9 cellular contexts compared by ENCODE assay signal in genomic region chr3:49166752-49167556, GRCh38. TPM values are rescaled to one million over a fixed set of nuclear protein-coding genes. Genes with fewer than 3 reads are reported as not detected.
DNase-seq lines count a peak whose midpoint lies in the region; ATAC-seq and TF ChIP-seq lines count a peak whose summit lies in the region.
"Had no signal": no experiment of that assay in that cellular context is flagged by ENCODE, and none has a peak within 500 bp of the region (broad histone marks: within the 10 kb centered on the region; RNA-seq: fewer than 3 reads in every experiment).

No MANE protein-coding gene starts in this region.

- peaks cover 5% of the 10 kb centered on the region for H3K36me3 ChIP-seq in ES-I3 (ENCODE audit: insufficient read depth, low read length)
- H3K36me3 ChIP-seq in RWPE2 (ENCODE audit: low read depth), result peaks cover 20% of the 10 kb centered on the region
- peaks cover 15 to 29% (median 17%) of the 10 kb centered on the region in 3 donors for H3K36me3 ChIP-seq in esophagus squamous epithelium
- peaks cover 16 to 17% of the 10 kb centered on the region in 2 experiments for H3K36me3 ChIP-seq in trophoblast cell (ENCODE audit: control insufficient read depth in 1 of 2, insufficient read depth in 2 of 2, low read length in 2 of 2)

- 60 to 100% methylated on average over 1 to 4 of the region's 6 CpGs for WGBS in esophagus squamous epithelium, 2 donors
- no CpG with 5 or more reads among the region's 6 CpGs for WGBS in trophoblast cell (ENCODE audit: extremely low coverage, insufficient coverage, insufficient read length)

- H4K8ac ChIP-seq in trophoblast cell (ENCODE audit: low read depth, low read length), result peak overlapping the region; percentile 92

- peak overlapping the region; percentile 81 for H4K91ac ChIP-seq in trophoblast cell (ENCODE audit: low read depth, low read length)

- H3K79me2 ChIP-seq in trophoblast cell (ENCODE audit: control insufficient read depth, insufficient read depth, low read length, poor library complexity), result peaks cover 8% of the 10 kb centered on the region

- H3K23ac ChIP-seq in trophoblast cell (ENCODE audit: low read length), result no peak overlapping the region

- peaks cover 16% of the 10 kb centered on the region for H3K79me1 ChIP-seq in trophoblast cell (ENCODE audit: low read length)

- no peak for TF ChIP-seq POLR2A in esophagus squamous epithelium (IDR thresholded peaks at IDR 0.05)

- H3K4me1 ChIP-seq in ES-I3 (ENCODE audit: insufficient read depth, low read length) (peaks cover 8% of the 10 kb centered on the region), RWPE2 (ENCODE audit: insufficient read depth, poor library complexity, severe bottlenecking) (peaks cover 7% of the 10 kb centered on the region), esophagus squamous epithelium (peaks cover 25 to 51% (median 25%) of the 10 kb centered on the region in 3 donors), trophoblast cell (ENCODE audit: control insufficient read depth in 1 of 2, insufficient read depth in 2 of 2, low read length in 2 of 2) (peaks cover 7 to 14% of the 10 kb centered on the region in 2 experiments)

- H2BK5ac ChIP-seq in trophoblast cell (ENCODE audit: low read depth, low read length, poor library complexity), result no peak overlapping the region

- peak overlapping the region; percentile 80 for H4K12ac ChIP-seq in trophoblast cell (ENCODE audit: low read depth, low read length)

- H3K4me3 ChIP-seq in RWPE2 (ENCODE audit: severe bottlenecking), result peak overlapping the region; percentile 63
- peak overlapping the region in 3 of 4 donors; percentile 80 to 96 (median 84) for H3K4me3 ChIP-seq in esophagus squamous epithelium
- H3K4me3 ChIP-seq in trophoblast cell (ENCODE audit: low read depth, low read length), result no peak overlapping the region

- ATAC-seq in RWPE2 (ENCODE audit: low read depth), result no peak
- no peak for ATAC-seq in GM19328 (IDR thresholded peaks at IDR 0.05; ENCODE audit: unreplicated experiment)

- H3K4me2 ChIP-seq in trophoblast cell (ENCODE audit: low read length), result peak overlapping the region; percentile 72

- peak overlapping the region; percentile 60 for H2AFZ ChIP-seq in trophoblast cell (ENCODE audit: insufficient read depth, low read length, poor library complexity)

- no peak overlapping the region for H2BK12ac ChIP-seq in trophoblast cell (ENCODE audit: low read length)

- H3K9me3 ChIP-seq in ES-I3 (ENCODE audit: control insufficient read depth, insufficient read depth, low read length) (no peaks in the 10 kb centered on the region), RWPE2 (ENCODE audit: severe bottlenecking) (no peaks in the 10 kb centered on the region), esophagus squamous epithelium (no peaks in the 10 kb centered on the region), trophoblast cell (ENCODE audit: insufficient read depth, low read depth, low read length) (peaks cover 8% of the 10 kb centered on the region)

- no peaks in the 10 kb centered on the region for H3K27me3 ChIP-seq in RWPE2 (ENCODE audit: insufficient read depth, poor library complexity, severe bottlenecking)
- H3K27me3 ChIP-seq in esophagus squamous epithelium, result no peaks in the 10 kb centered on the region
- no peaks in the 10 kb centered on the region for H3K27me3 ChIP-seq in trophoblast cell (ENCODE audit: insufficient read depth, low read length)

- intact Hi-C loops in esophagus squamous epithelium (cut with DNase I), result loop anchor here (10.0 kb wide), 1 partner anchor 278 kb away; no protein-coding TSS in a partner anchor

- TF ChIP-seq CTCF in RWPE2 (IDR thresholded peaks at IDR 0.05; ENCODE audit: poor library complexity, severe bottlenecking) (no peak), esophagus squamous epithelium (IDR thresholded peaks at IDR 0.05) (no peak), GM10266 (IDR thresholded peaks at IDR 0.05; ENCODE audit: control insufficient read depth, insufficient read depth, low read depth, missing control alignments) (no peak)

- peak overlapping the region; percentile 78; the same call in 1 of the 2 replicates for H3K9ac ChIP-seq in ES-I3 (ENCODE audit: low read depth, low read length)
- H3K9ac ChIP-seq in trophoblast cell (ENCODE audit: low read length), result no peak overlapping the region

- H3K14ac ChIP-seq in trophoblast cell (ENCODE audit: low read length), result no peak overlapping the region

- peak overlapping the region; percentile 13 for H3K4ac ChIP-seq in trophoblast cell (ENCODE audit: low read depth, low read length)

- H3K18ac ChIP-seq in trophoblast cell (ENCODE audit: low read length), result no peak overlapping the region

- peak overlapping the region; percentile 61 for H3K27ac ChIP-seq in RWPE2 (ENCODE audit: poor library complexity, severe bottlenecking)
- H3K27ac ChIP-seq in esophagus squamous epithelium, result peak overlapping the region; percentile 86 to 96 (median 94)
- H3K27ac ChIP-seq in trophoblast cell (ENCODE audit: low read depth, low read length), result no peak overlapping the region

- no peak for DNase-seq in RWPE2 (ENCODE audit: low spot score)
- no peak for DNase-seq in esophagus squamous epithelium (lab: John Stamatoyannopoulos, UW)
- DNase-seq in trophoblast cell, result no peak
- DNase-seq in KG1 (lab: John Stamatoyannopoulos, UW), result no peak
- no peak for DNase-seq in GM10266 (ENCODE audit: extremely low spot score)
- no peak for DNase-seq in SKM-1 treated with dmso at 0.1 percent for 144 hours (lab: John Stamatoyannopoulos, UW; ENCODE audit: unreplicated experiment)
- DNase-seq: NCI-H2081 treated with DMSO at 0.1 percent for 48 hours had no signal

- no peak overlapping the region for H2AK5ac ChIP-seq in trophoblast cell (ENCODE audit: low read length)

- no peak overlapping the region for H2BK120ac ChIP-seq in trophoblast cell (ENCODE audit: insufficient read depth, low read length, poor library complexity)

RNA-seq across cellular contexts. Expression of gene CCDC71, which starts 0.8 kb away (rescaled TPM):
- total RNA-seq in esophagus squamous epithelium, result 10 to 100 TPM; 17.0 to 31.1 (median 23.1) TPM
- polyA plus RNA-seq in trophoblast cell (2013), result 13.2 and 13.6 TPM in 2 replicates

RNA-seq across cellular contexts. Expression of gene KLHDC8B, which starts 4.4 kb away (rescaled TPM):
- 10 to 100 TPM; 18.0 to 58.6 (median 46.3) TPM for total RNA-seq in esophagus squamous epithelium
- 15.6 and 16.2 TPM in 2 replicates for polyA plus RNA-seq in trophoblast cell (2013)

RNA-seq across cellular contexts. Expression of gene LAMB2, which starts 34.1 kb away (rescaled TPM):
- 100 to 1,000 TPM in 3 of 4 donors, 10 to 100 TPM in 1; 66.0 to 319 (median 175) TPM for total RNA-seq in esophagus squamous epithelium
- polyA plus RNA-seq in trophoblast cell (2013), result 164 and 173 TPM in 2 replicates

RNA-seq across cellular contexts. Expression of gene USP19, which starts 46.3 kb away (rescaled TPM):
- 10 to 100 TPM; 37.8 to 52.3 (median 40.7) TPM for total RNA-seq in esophagus squamous epithelium
- polyA plus RNA-seq in trophoblast cell (2013), result 22.0 and 22.9 TPM in 2 replicates
